Comparison of ENCODE assay signal across 8 cellular contexts in genomic region chr2:69306897-69307695, GRCh38.
DNase-seq lines count a peak whose midpoint lies in the region; ATAC-seq and TF ChIP-seq lines count a peak whose summit lies in the region.

No MANE protein-coding gene starts in this region.

- peaks cover 26% of the 10 kb centered on the region for H3K4me1 ChIP-seq in CD4-positive, CD25-positive, alpha-beta regulatory T cell (ENCODE audit: control insufficient read depth, insufficient read depth, low read length, poor library complexity, severe bottlenecking)
- H3K4me1 ChIP-seq in OCI-LY3 (ENCODE audit: low read length) (peaks cover 10% of the 10 kb centered on the region), esophagus muscularis mucosa (peaks cover 43 to 66% (median 61%) of the 10 kb centered on the region in 4 donors), mucosa of rectum (ENCODE audit: control insufficient read depth in 2 of 2, insufficient read depth in 2 of 2, low read length in 2 of 2) (peaks cover 35 to 54% of the 10 kb centered on the region in 2 donors)

- peaks cover 6% of the 10 kb centered on the region for H3K27me3 ChIP-seq in CD4-positive, CD25-positive, alpha-beta regulatory T cell (ENCODE audit: control insufficient read depth, insufficient read depth, low read length)
- H3K27me3 ChIP-seq in OCI-LY3 (ENCODE audit: low read depth, low read length) (peaks cover 16% of the 10 kb centered on the region), esophagus muscularis mucosa (no peaks in the 10 kb centered on the region), mucosa of rectum (ENCODE audit: control insufficient read depth in 2 of 2, insufficient read depth in 2 of 2, low read length in 2 of 2) (no peaks in the 10 kb centered on the region)

- no peak overlapping the region for H3K27ac Mint-ChIP-seq in CD4-positive, CD25-positive, alpha-beta regulatory T cell

- peaks cover 0 to 6% of the 10 kb centered on the region in 2 experiments for H3K9me3 ChIP-seq in CD4-positive, CD25-positive, alpha-beta regulatory T cell (ENCODE audit: control insufficient read depth in 2 of 2, low read length in 2 of 2)
- H3K9me3 ChIP-seq in OCI-LY3 (ENCODE audit: insufficient read depth, low read length) = no peaks in the 10 kb centered on the region
- H3K9me3 ChIP-seq in esophagus muscularis mucosa = peaks cover 0 to 9% (median 0%) of the 10 kb centered on the region in 4 donors
- H3K9me3 ChIP-seq in mucosa of rectum (ENCODE audit: control insufficient read depth in 2 of 2, low read length in 2 of 2) = peaks cover 0 to 3% of the 10 kb centered on the region in 2 donors

- H3K27me3 Mint-ChIP-seq in CD4-positive, CD25-positive, alpha-beta regulatory T cell = peaks cover 28% of the 10 kb centered on the region

- peak; percentile 59 for TF ChIP-seq CTCF in OCI-LY3 (IDR thresholded peaks at IDR 0.05; ENCODE audit: low read depth, low read length)
- peak; percentile 73 to 86 (median 76) for TF ChIP-seq CTCF in esophagus muscularis mucosa (IDR thresholded peaks at IDR 0.05)

- TF ChIP-seq POLR2A in esophagus muscularis mucosa (IDR thresholded peaks at IDR 0.05; ENCODE audit: low read depth) = no peak

- H3K36me3 Mint-ChIP-seq in CD4-positive, CD25-positive, alpha-beta regulatory T cell = no peaks in the 10 kb centered on the region

- peak overlapping the region; percentile 31 to 75 (median 69) for H3K4me3 Mint-ChIP-seq in CD4-positive, CD25-positive, alpha-beta regulatory T cell

- H3K9me3 Mint-ChIP-seq in CD4-positive, CD25-positive, alpha-beta regulatory T cell = peaks cover 0 to 8% (median 0%) of the 10 kb centered on the region in 7 donors

- peak overlapping the region; percentile 92 for H3K4me2 ChIP-seq in OCI-LY3 (ENCODE audit: low read length)

- H3K79me2 ChIP-seq in OCI-LY3 (ENCODE audit: low read length) = no peaks in the 10 kb centered on the region

- H3K36me3 ChIP-seq in CD4-positive, CD25-positive, alpha-beta regulatory T cell (ENCODE audit: control insufficient read depth, insufficient read depth, low read length) = no peaks in the 10 kb centered on the region
- H3K36me3 ChIP-seq in OCI-LY3 (replicated peaks; ENCODE audit: low read depth, low read length) (no peaks in the 10 kb centered on the region), esophagus muscularis mucosa (no peaks in the 10 kb centered on the region), mucosa of rectum (ENCODE audit: control insufficient read depth in 2 of 2, insufficient read depth in 2 of 2, low read length in 2 of 2) (no peaks in the 10 kb centered on the region)

- H3K4me3 ChIP-seq in CD4-positive, CD25-positive, alpha-beta regulatory T cell (ENCODE audit: low read depth, low read length) = peak overlapping the region; percentile 19
- H3K4me3 ChIP-seq in OCI-LY3 (ENCODE audit: low read length) (peak overlapping the region; percentile 83), esophagus muscularis mucosa (peak overlapping the region; percentile 65 to 79 (median 72)), mucosa of rectum (ENCODE audit: low read length in 2 of 2) (peak overlapping the region; percentile 69 to 81)

- H3K27ac ChIP-seq in CD4-positive, CD25-positive, alpha-beta regulatory T cell (ENCODE audit: insufficient read depth, low read length, poor library complexity, severe bottlenecking) = no peak overlapping the region
- H3K27ac ChIP-seq in OCI-LY3 (ENCODE audit: low read length) = no peak overlapping the region
- peak overlapping the region; percentile 85 to 92 (median 89) for H3K27ac ChIP-seq in esophagus muscularis mucosa (replicated peaks in 1 of 4)
- H3K27ac ChIP-seq in mucosa of rectum (ENCODE audit: low read depth in 2 of 2, low read length in 2 of 2) = peak overlapping the region; percentile 61 to 63

- intact Hi-C loops in esophagus muscularis mucosa (cut with DNase I) = loop anchor here (1.0 to 2.0 kb wide), 2 partner anchors 282 to 295 kb away; no protein-coding TSS in a partner anchor

- no peak for TF ChIP-seq EP300 in esophagus muscularis mucosa (IDR thresholded peaks at IDR 0.05)

- WGBS in esophagus muscularis mucosa = 1% methylated on average over 16 of the region's 58 CpGs

- peak; percentile 29 to 71 (median 46) for DNase-seq in CD4-positive, CD25-positive, alpha-beta regulatory T cell
- DNase-seq in HS-5 (ENCODE audit: low read depth) (peak; percentile 37), esophagus muscularis mucosa (ENCODE audit: extremely low spot score) (peak; percentile 96)
- peak; percentile 67 for DNase-seq in activated T-cell treated with anti-CD3 and anti-CD28 coated beads, Interleukin-2, amount 50 U/mL, for 1 hour
- DNase-seq in stimulated activated CD8-positive, alpha-beta memory T cell treated with anti-CD3 and anti-CD28 coated beads, Interleukin-4, amount 100 ng/mL, for 1 hour (ENCODE audit: low read depth in 2 of 2, low spot score in 1 of 2) = peak; percentile 20 to 40

- peak; percentile 72 to 77 for ATAC-seq in CD4-positive, CD25-positive, alpha-beta regulatory T cell (ENCODE audit: low read depth in 2 of 2)
- ATAC-seq in GM19468 (IDR thresholded peaks at IDR 0.05; ENCODE audit: extremely low read depth, unreplicated experiment) = peak; percentile 42

- peak overlapping the region; percentile 72 for H2AFZ ChIP-seq in OCI-LY3 (ENCODE audit: low read depth, low read length)

- H4K20me1 ChIP-seq in OCI-LY3 (ENCODE audit: insufficient read depth, low read length) = no peaks in the 10 kb centered on the region

- H3K9ac ChIP-seq in OCI-LY3 (ENCODE audit: low read length) = peak overlapping the region; percentile 51; the same call in 1 of the 2 replicates
- peak overlapping the region; percentile 58 to 78 for H3K9ac ChIP-seq in mucosa of rectum (ENCODE audit: low read depth in 1 of 2, low read length in 2 of 2)

- H3K4me1 Mint-ChIP-seq in CD4-positive, CD25-positive, alpha-beta regulatory T cell = peaks cover 0 to 27% (median 14%) of the 10 kb centered on the region in 4 donors

Comparison
In these comparisons a context has a peak if more than half of its experiments do, and no peak if none do; other contexts are left out.
1. DNase-seq: peak in every context shown above with its lines; median percentile 96 in esophagus muscularis mucosa; 67 in activated T-cell treated with anti-CD3 and anti-CD28 coated beads, Interleukin-2, amount 50 U/mL, for 1 hour; 46 in CD4-positive, CD25-positive, alpha-beta regulatory T cell; 37 in HS-5; 30 in stimulated activated CD8-positive, alpha-beta memory T cell treated with anti-CD3 and anti-CD28 coated beads, Interleukin-4, amount 100 ng/mL, for 1 hour.
2. H3K27ac ChIP-seq: peak in esophagus muscularis mucosa (4 of 4) and mucosa of rectum (2 of 2); none in CD4-positive, CD25-positive, alpha-beta regulatory T cell (single experiment) and OCI-LY3 (single experiment).
3. H3K4me3 ChIP-seq: peak in every context shown above with its lines; median percentile 83 in OCI-LY3; 75 in mucosa of rectum; 72 in esophagus muscularis mucosa; 19 in CD4-positive, CD25-positive, alpha-beta regulatory T cell.